Comparison of ENCODE assay signal across 8 cellular contexts in the genomic region with DNA sequence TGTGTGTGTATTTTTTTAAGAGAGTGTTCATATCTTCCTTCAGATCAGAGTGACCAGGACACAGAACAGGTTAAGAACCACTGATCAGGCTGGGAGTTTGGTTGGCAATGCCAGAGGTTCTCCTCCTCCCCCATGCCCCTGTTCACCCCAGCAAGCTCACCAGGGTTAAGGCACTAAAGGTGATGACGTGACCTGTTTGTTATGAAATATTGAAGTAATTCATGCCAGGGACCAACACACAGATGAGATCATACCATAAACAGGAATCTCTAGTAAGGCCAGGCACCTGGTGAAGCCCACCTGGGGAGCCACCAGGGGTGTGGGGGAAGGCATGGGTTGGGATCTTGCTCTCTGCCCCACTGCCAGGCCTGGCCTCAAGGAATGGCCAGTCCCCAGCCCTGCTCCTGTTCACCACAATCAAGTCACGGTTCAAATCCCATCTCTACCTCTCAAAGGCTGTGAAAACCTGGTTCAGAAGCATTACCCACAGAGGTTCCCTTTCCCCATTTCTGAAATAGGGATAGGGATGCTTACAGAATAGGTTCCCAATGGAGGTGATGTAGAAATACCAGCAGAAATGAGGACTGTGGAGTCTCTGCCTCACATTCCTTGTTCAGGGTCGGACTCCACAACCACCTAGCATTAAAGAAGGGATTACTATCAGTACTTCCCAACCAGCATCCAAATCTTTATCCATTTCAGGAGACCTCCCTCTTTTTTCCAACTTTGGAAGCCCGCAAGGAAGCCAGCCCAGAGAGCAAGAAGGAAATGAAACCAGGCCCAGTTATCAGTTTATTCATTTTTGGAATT. TPM values are rescaled to one million over a fixed set of nuclear protein-coding genes. Genes with fewer than 3 reads are reported as not detected.
A peak's percentile ranks its signal among the peaks of the same experiment; 100 is the strongest.
DNase-seq lines count a peak whose midpoint lies in the region; ATAC-seq lines count a peak whose summit lies in the region.

No MANE protein-coding gene starts in this region.

- no peaks in the 10 kb centered on the region for H3K9me3 ChIP-seq in mucosa of stomach (ENCODE audit: control insufficient read depth, low read length)

- H3K4me3 ChIP-seq in mucosa of stomach (ENCODE audit: low read length): peak overlapping the region; percentile 99

- no peak for ATAC-seq in left lobe of liver

- in situ Hi-C loops in KBM-7 (cut with MboI; ENCODE audit: low pct_unique_long_range_greater_than_20kb, low sequenced_read_pairs): no loop called here

- peak overlapping the region; percentile 92 for H3K27ac ChIP-seq in caudate nucleus (ENCODE audit: low read depth, low read length)

- H3K9ac ChIP-seq in mucosa of stomach (ENCODE audit: low read length): peak overlapping the region; percentile 97

- H3K27me3 ChIP-seq in mucosa of stomach (ENCODE audit: control insufficient read depth, insufficient read depth, low read length): no peaks in the 10 kb centered on the region

- peaks cover 8% of the 10 kb centered on the region for H3K36me3 ChIP-seq in mucosa of stomach (ENCODE audit: control insufficient read depth, insufficient read depth, low read length)

- H3K4me1 ChIP-seq in mucosa of stomach (ENCODE audit: control insufficient read depth, insufficient read depth, low read length): peaks cover 61% of the 10 kb centered on the region

- DNase-seq in DMS79 treated with DMSO at 0.1 percent for 48 hours (lab: John Stamatoyannopoulos, UW): peak; percentile 52
- peak; percentile 64 for DNase-seq in NCI-H2029 (lab: John Stamatoyannopoulos, UW)
- no peak for DNase-seq in caudate nucleus (lab: John Stamatoyannopoulos, UW)
- DNase-seq in activated CD8-positive, alpha-beta memory T cell treated with anti-CD3 and anti-CD28 coated beads, Interleukin-2, amount 50 U/mL, for 48 hours: no peak
- no peak for DNase-seq in KBM-7
- DNase-seq in left lobe of liver (ENCODE audit: low spot score): no peak
- no peak for DNase-seq in GOT3 (lab: John Stamatoyannopoulos, UW)

RNA-seq across cellular contexts. Expression of gene ID3, which starts 2.4 kb away (rescaled TPM):
- total RNA-seq in left lobe of liver: 19.7 TPM

RNA-seq across cellular contexts. Expression of gene E2F2, which starts 25.8 kb away (rescaled TPM):
- total RNA-seq in left lobe of liver: 0.15 TPM

Comparison
In these comparisons a context has a peak if more than half of its experiments do, and no peak if none do; other contexts are left out.
1. DNase-seq: peak in DMS79 treated with DMSO at 0.1 percent for 48 hours (single experiment) and NCI-H2029 (single experiment); none in caudate nucleus (0 of 61), activated CD8-positive, alpha-beta memory T cell treated with anti-CD3 and anti-CD28 coated beads, Interleukin-2, amount 50 U/mL, for 48 hours (single experiment), KBM-7 (single experiment), left lobe of liver (single experiment) and GOT3 (single experiment).